In genomic region chr5:71600783-71601182, GRCh38 we compare ENCODE assay signal across 8 cellular contexts. TPM values are rescaled to one million over a fixed set of nuclear protein-coding genes. Genes with fewer than 3 reads are reported as not detected.
DNase-seq lines count a peak whose midpoint lies in the region; ATAC-seq and TF ChIP-seq lines count a peak whose summit lies in the region.

No MANE protein-coding gene starts in this region.

- H3K36me3 Mint-ChIP-seq in activated CD4-positive, alpha-beta T cell treated with anti-CD3 and anti-CD28 coated beads, Interleukin-2, amount 10 ng/mL, durations not matched to agents 7 days and 5 days (ENCODE audit: low read depth) = peaks cover 57% of the 10 kb centered on the region
- peaks cover 50% of the 10 kb centered on the region for H3K36me3 Mint-ChIP-seq in activated naive CD8-positive, alpha-beta T cell treated with anti-CD3 and anti-CD28 coated beads, Interleukin-2, amount 10 ng/mL, durations not matched to agents 7 days and 5 days
- H3K36me3 Mint-ChIP-seq in glutamatergic neuron (ENCODE audit: unreplicated experiment) = peaks cover 15% of the 10 kb centered on the region

- H3K27ac Mint-ChIP-seq in activated CD4-positive, alpha-beta T cell treated with anti-CD3 and anti-CD28 coated beads, Interleukin-2, amount 10 ng/mL, durations not matched to agents 7 days and 5 days = peak overlapping the region; percentile 83
- H3K27ac Mint-ChIP-seq in activated naive CD8-positive, alpha-beta T cell treated with anti-CD3 and anti-CD28 coated beads, Interleukin-2, amount 10 ng/mL, durations not matched to agents 7 days and 5 days = peak overlapping the region; percentile 95
- no peak overlapping the region for H3K27ac Mint-ChIP-seq in glutamatergic neuron (ENCODE audit: unreplicated experiment)

- DNase-seq in activated CD4-positive, alpha-beta T cell treated with anti-CD3 and anti-CD28 coated beads, Interleukin-2, amount 10 ng/mL, durations not matched to agents 7 days and 5 days = no peak
- no peak for DNase-seq in activated CD4-positive, alpha-beta T cell treated with anti-CD3 and anti-CD28 coated beads, Interleukin-2, amount 50 U/mL, for 48 hours
- DNase-seq in activated naive CD8-positive, alpha-beta T cell treated with anti-CD3 and anti-CD28 coated beads, Interleukin-2, amount 10 ng/mL, durations not matched to agents 7 days and 5 days = no peak
- DNase-seq in left ventricle myocardium superior (no peak), suprapubic skin (ENCODE audit: low spot score in 2 of 2) (no peak), glutamatergic neuron (no peak)

- WGBS in suprapubic skin = 91% methylated on average over 1 of the region's 1 CpG

- H3K9me3 Mint-ChIP-seq in activated CD4-positive, alpha-beta T cell treated with anti-CD3 and anti-CD28 coated beads, Interleukin-2, amount 10 ng/mL, durations not matched to agents 7 days and 5 days = peaks cover 2% of the 10 kb centered on the region
- H3K9me3 Mint-ChIP-seq in activated naive CD8-positive, alpha-beta T cell treated with anti-CD3 and anti-CD28 coated beads, Interleukin-2, amount 10 ng/mL, durations not matched to agents 7 days and 5 days = no peaks in the 10 kb centered on the region
- H3K9me3 Mint-ChIP-seq in glutamatergic neuron (ENCODE audit: unreplicated experiment) = no peaks in the 10 kb centered on the region

- H3K4me1 ChIP-seq in suprapubic skin = peaks cover 23% of the 10 kb centered on the region

- TF ChIP-seq CTCF in suprapubic skin (IDR thresholded peaks at IDR 0.05) = no peak
- no peak for TF ChIP-seq CTCF in glutamatergic neuron (IDR thresholded peaks at IDR 0.05; ENCODE audit: partially characterized antibody, unreplicated experiment)

- no peaks in the 10 kb centered on the region for H3K27me3 Mint-ChIP-seq in activated CD4-positive, alpha-beta T cell treated with anti-CD3 and anti-CD28 coated beads, Interleukin-2, amount 10 ng/mL, durations not matched to agents 7 days and 5 days
- H3K27me3 Mint-ChIP-seq in activated naive CD8-positive, alpha-beta T cell treated with anti-CD3 and anti-CD28 coated beads, Interleukin-2, amount 10 ng/mL, durations not matched to agents 7 days and 5 days = no peaks in the 10 kb centered on the region
- peaks cover 3% of the 10 kb centered on the region for H3K27me3 Mint-ChIP-seq in glutamatergic neuron (ENCODE audit: unreplicated experiment)

- ATAC-seq in activated naive CD8-positive, alpha-beta T cell treated with anti-CD3 and anti-CD28 coated beads, Interleukin-2, amount 10 ng/mL, durations not matched to agents 7 days and 5 days (ENCODE audit: low read depth) = no peak
- ATAC-seq in left ventricle myocardium superior (peak; percentile 54), HG03025 (IDR thresholded peaks at IDR 0.05; ENCODE audit: low FRiP score, unreplicated experiment) (no peak), GM18907 (IDR thresholded peaks at IDR 0.05; ENCODE audit: unreplicated experiment) (no peak)

- no peak for TF ChIP-seq POLR2A in suprapubic skin (IDR thresholded peaks at IDR 0.05)

- H3K9me3 ChIP-seq in suprapubic skin = no peaks in the 10 kb centered on the region

- POLR2A ChIA-PET in activated CD4-positive, alpha-beta T cell treated with anti-CD3 and anti-CD28 coated beads, Interleukin-2, amount 10 ng/mL, durations not matched to agents 7 days and 5 days (lab: Charles Lee) = interaction anchor here (1.2 kb wide), 1 partner anchor 13 kb away, joined by 4 read pairs; no protein-coding TSS in a partner anchor
- POLR2A ChIA-PET in activated naive CD8-positive, alpha-beta T cell treated with anti-CD3 and anti-CD28 coated beads, Interleukin-2, amount 10 ng/mL, durations not matched to agents 7 days and 5 days (lab: Charles Lee) = interaction anchor here (1.9 to 2.0 kb wide), 2 partner anchors 10 to 13 kb away, joined by 8 to 34 read pairs; partner anchors contain the start of gene MCCC2

- CTCF ChIA-PET in activated CD4-positive, alpha-beta T cell treated with anti-CD3 and anti-CD28 coated beads, Interleukin-2, amount 10 ng/mL, durations not matched to agents 7 days and 5 days (lab: Charles Lee) = interaction anchor here (0.6 to 2.3 kb wide), 13 partner anchors 8 to 1284 kb away, joined by 3 to 47 read pairs (median 5); partner anchors contain the start of gene MCCC2

- H3K27me3 ChIP-seq in suprapubic skin = no peaks in the 10 kb centered on the region

- no peak for TF ChIP-seq EP300 in suprapubic skin (IDR thresholded peaks at IDR 0.05)

- H3K4me3 Mint-ChIP-seq in activated CD4-positive, alpha-beta T cell treated with anti-CD3 and anti-CD28 coated beads, Interleukin-2, amount 10 ng/mL, durations not matched to agents 7 days and 5 days = no peak overlapping the region
- H3K4me3 Mint-ChIP-seq in activated naive CD8-positive, alpha-beta T cell treated with anti-CD3 and anti-CD28 coated beads, Interleukin-2, amount 10 ng/mL, durations not matched to agents 7 days and 5 days = peak overlapping the region; percentile 71
- no peak overlapping the region for H3K4me3 Mint-ChIP-seq in glutamatergic neuron (ENCODE audit: unreplicated experiment)

- intact Hi-C loops in left ventricle myocardium superior (cut with micrococcal nuclease) = no loop called here

- peak overlapping the region; percentile 41 for H3K27ac ChIP-seq in suprapubic skin

- H3K36me3 ChIP-seq in suprapubic skin = peaks cover 51% of the 10 kb centered on the region

- H3K4me3 ChIP-seq in suprapubic skin = no peak overlapping the region

- peaks cover 30% of the 10 kb centered on the region for H3K4me1 Mint-ChIP-seq in activated CD4-positive, alpha-beta T cell treated with anti-CD3 and anti-CD28 coated beads, Interleukin-2, amount 10 ng/mL, durations not matched to agents 7 days and 5 days
- H3K4me1 Mint-ChIP-seq in activated naive CD8-positive, alpha-beta T cell treated with anti-CD3 and anti-CD28 coated beads, Interleukin-2, amount 10 ng/mL, durations not matched to agents 7 days and 5 days = peaks cover 32% of the 10 kb centered on the region
- H3K4me1 Mint-ChIP-seq in glutamatergic neuron (ENCODE audit: low read depth, unreplicated experiment) = no peaks in the 10 kb centered on the region

RNA-seq across cellular contexts. Expression of gene MCCC2, which starts 13.6 kb away (rescaled TPM):
- 10 to 100 TPM; 40.0 to 40.1 TPM for total RNA-seq in activated CD4-positive, alpha-beta T cell treated with anti-CD3 and anti-CD28 coated beads, Interleukin-2, amount 10 ng/mL, durations not matched to agents 7 days and 5 days
- total RNA-seq in activated naive CD8-positive, alpha-beta T cell treated with anti-CD3 and anti-CD28 coated beads, Interleukin-2, amount 10 ng/mL, durations not matched to agents 7 days and 5 days = 10 to 100 TPM; 37.1 to 42.6 TPM
- total RNA-seq in left ventricle myocardium superior (118 TPM), suprapubic skin (10 to 100 TPM; 21.4 to 50.0 (median 35.8) TPM), glutamatergic neuron (ENCODE audit: unreplicated experiment) (17.3 TPM)
